32 cellular contexts compared by ENCODE assay signal in genomic region chr16:78821335-78821734, GRCh38.
"Had no signal": no experiment of that assay in that cellular context is flagged by ENCODE, and none has a peak within 500 bp of the region (broad histone marks: within the 10 kb centered on the region; RNA-seq: fewer than 3 reads in every experiment).

No MANE protein-coding gene starts in this region.

- H3K27me3 ChIP-seq: adrenal gland, body of pancreas, brain microvascular endothelial cell, breast epithelium had no signal

- H3K4me1 Mint-ChIP-seq: activated B cell treated with CpG ODN at 0.5 μM for 24 hours; activated CD4-positive, alpha-beta T cell treated with anti-CD3 and anti-CD28 coated beads, Interleukin-2, amount 10 ng/mL, durations not matched to agents 24 days and 14 days; activated naive CD8-positive, alpha-beta T cell treated with anti-CD3 and anti-CD28 coated beads for 36 hours had no signal

- H3K4me3 Mint-ChIP-seq: activated B cell treated with CpG ODN at 0.5 μM for 24 hours; activated CD4-positive, alpha-beta memory T cell treated with anti-CD3 and anti-CD28 coated beads for 36 hours; activated CD4-positive, alpha-beta T cell treated with anti-CD3 and anti-CD28 coated beads, Interleukin-2, amount 10 ng/mL, durations not matched to agents 24 days and 14 days; activated CD8-positive, alpha-beta T cell treated with anti-CD3 and anti-CD28 coated beads for 36 hours; activated naive CD4-positive, alpha-beta T cell treated with anti-CD3 and anti-CD28 coated beads for 36 hours; activated naive CD8-positive, alpha-beta T cell treated with anti-CD3 and anti-CD28 coated beads for 36 hours; activated T-cell treated with anti-CD3 and anti-CD28 coated beads, Interleukin-2, amount 50 U/mL, for 4 hours; activated T-cell treated with anti-CD3 and anti-CD28 coated beads, Interleukin-2, amount 50 U/mL, for 72 hours; activated T-helper 1 cell treated with anti-CD3 and anti-CD28 coated beads, Interleukin-12 subunit alpha, Interleukin-12 subunit beta, Interleukin-2, Interleukin-4 antibody, amounts not matched to agents 30 ng/mL and 10 ng/mL and 1 ng/mL, durations not matched to agents 14 hours and 24 hours and 36 hours; activated T-helper 17 cell treated with anti-CD3 and anti-CD28 coated beads, Interleukin-2, amount 50 U/mL, for 72 hours; T-helper 17 cell had no signal

- H3K9me3 ChIP-seq: adrenal gland, body of pancreas, breast epithelium had no signal

- H3K4me3 ChIP-seq: adrenal gland, body of pancreas, breast epithelium had no signal

- H3K27ac ChIP-seq: adrenal gland, body of pancreas, brain microvascular endothelial cell, breast epithelium, VCaP had no signal

- H3K27me3 Mint-ChIP-seq: activated B cell treated with CpG ODN at 0.5 μM for 24 hours; activated CD4-positive, alpha-beta memory T cell treated with anti-CD3 and anti-CD28 coated beads for 36 hours; activated CD4-positive, alpha-beta T cell treated with anti-CD3 and anti-CD28 coated beads, Interleukin-2, amount 10 ng/mL, durations not matched to agents 24 days and 14 days; activated CD8-positive, alpha-beta T cell treated with anti-CD3 and anti-CD28 coated beads for 36 hours; activated naive CD8-positive, alpha-beta T cell treated with anti-CD3 and anti-CD28 coated beads for 36 hours; activated T-helper 17 cell treated with anti-CD3 and anti-CD28 coated beads, Interleukin-2, amount 50 U/mL, for 72 hours; T-helper 17 cell had no signal

- ATAC-seq: activated CD8-positive, alpha-beta T cell treated with anti-CD3 and anti-CD28 coated beads for 36 hours; activated naive CD4-positive, alpha-beta T cell treated with anti-CD3 and anti-CD28 coated beads, Interleukin-2, amount 50 U/mL, for 72 hours; activated T-cell treated with anti-CD3 and anti-CD28 coated beads, Interleukin-2, amount 50 U/mL, for 4 hours; activated T-cell treated with anti-CD3 and anti-CD28 coated beads, Interleukin-2, amount 50 U/mL, for 72 hours; activated T-helper 17 cell treated with anti-CD3 and anti-CD28 coated beads, Interleukin-2, amount 50 U/mL, for 72 hours; body of pancreas; T-helper 17 cell had no signal

- DNase-seq: activated B cell treated with CpG ODN at 0.5 μM for 24 hours; activated CD4-positive, alpha-beta memory T cell treated with anti-CD3 and anti-CD28 coated beads for 36 hours; activated CD4-positive, alpha-beta T cell treated with anti-CD3 and anti-CD28 coated beads for 4 hours; activated CD4-positive, alpha-beta T cell treated with anti-CD3 and anti-CD28 coated beads, Interleukin-2, amount 10 ng/mL, durations not matched to agents 24 days and 14 days; activated CD4-positive, alpha-beta T cell treated with anti-CD3 and anti-CD28 coated beads, Interleukin-2, amount 50 U/mL, for 1 hour; activated CD4-positive, alpha-beta T cell treated with anti-CD3 and anti-CD28 coated beads, Interleukin-2, amount 50 U/mL, for 4 hours; activated CD4-positive, CD25-positive, alpha-beta regulatory T cell treated with anti-CD3 and anti-CD28 coated beads, Interleukin-2, amount 50 U/mL, for 72 hours; activated CD8-positive, alpha-beta memory T cell treated with anti-CD3 and anti-CD28 coated beads, Interleukin-2, amount 50 U/mL, for 4 hours; activated CD8-positive, alpha-beta T cell treated with anti-CD3 and anti-CD28 coated beads for 36 hours; activated effector memory CD4-positive, alpha-beta T cell treated with anti-CD3 and anti-CD28 coated beads, Interleukin-2, amount 50 U/mL, for 16 hours; activated gamma-delta T cell treated with Interleukin-2 at 50 U/mL for 16 hours; activated naive CD4-positive, alpha-beta T cell; activated naive CD4-positive, alpha-beta T cell treated with anti-CD3 and anti-CD28 coated beads for 36 hours; activated naive CD4-positive, alpha-beta T cell treated with anti-CD3 and anti-CD28 coated beads, Interleukin-2, amount 50 U/mL, for 16 hours; activated naive CD8-positive, alpha-beta T cell treated with anti-CD3 and anti-CD28 coated beads for 36 hours; activated T-cell treated with anti-CD3 and anti-CD28 coated beads for 4 hours; activated T-cell treated with anti-CD3 and anti-CD28 coated beads, Interleukin-2, amount 50 U/mL, for 1 hour; activated T-cell treated with anti-CD3 and anti-CD28 coated beads, Interleukin-2, amount 50 U/mL, for 4 hours; activated T-cell treated with anti-CD3 and anti-CD28 coated beads, Interleukin-2, amount 50 U/mL, for 72 hours; adrenal gland; amniotic stem cell; aorta; body of pancreas; brain microvascular endothelial cell; central memory CD4-positive, alpha-beta T cell; T-helper 17 cell; T-helper 9 cell had no signal

- H3K27ac Mint-ChIP-seq: activated B cell treated with CpG ODN at 0.5 μM for 24 hours; activated CD4-positive, alpha-beta memory T cell treated with anti-CD3 and anti-CD28 coated beads for 36 hours; activated CD4-positive, alpha-beta T cell treated with anti-CD3 and anti-CD28 coated beads, Interleukin-2, amount 10 ng/mL, durations not matched to agents 24 days and 14 days; activated CD8-positive, alpha-beta T cell treated with anti-CD3 and anti-CD28 coated beads for 36 hours; activated naive CD4-positive, alpha-beta T cell treated with anti-CD3 and anti-CD28 coated beads for 36 hours; activated naive CD4-positive, alpha-beta T cell treated with anti-CD3 and anti-CD28 coated beads, Interleukin-2, amount 50 U/mL, for 72 hours; activated naive CD8-positive, alpha-beta T cell treated with anti-CD3 and anti-CD28 coated beads for 36 hours; activated T-cell treated with anti-CD3 and anti-CD28 coated beads, Interleukin-2, amount 50 U/mL, for 72 hours; activated T-helper 1 cell treated with anti-CD3 and anti-CD28 coated beads, Interleukin-12 subunit alpha, Interleukin-12 subunit beta, Interleukin-2, Interleukin-4 antibody, amounts not matched to agents 30 ng/mL and 10 ng/mL and 1 ng/mL, durations not matched to agents 14 hours and 24 hours and 36 hours; activated T-helper 17 cell treated with anti-CD3 and anti-CD28 coated beads, Interleukin-2, amount 50 U/mL, for 72 hours; T-helper 17 cell had no signal

- H3K36me3 ChIP-seq: adrenal gland, brain microvascular endothelial cell, breast epithelium had no signal

- H3K9me3 Mint-ChIP-seq: activated B cell treated with CpG ODN at 0.5 μM for 24 hours; activated CD4-positive, alpha-beta memory T cell treated with anti-CD3 and anti-CD28 coated beads for 36 hours; activated CD4-positive, alpha-beta T cell treated with anti-CD3 and anti-CD28 coated beads, Interleukin-2, amount 10 ng/mL, durations not matched to agents 24 days and 14 days; activated CD8-positive, alpha-beta T cell treated with anti-CD3 and anti-CD28 coated beads for 36 hours; activated T-cell treated with anti-CD3 and anti-CD28 coated beads, Interleukin-2, amount 50 U/mL, for 4 hours; activated T-helper 1 cell treated with anti-CD3 and anti-CD28 coated beads, Interleukin-12 subunit alpha, Interleukin-12 subunit beta, Interleukin-2, Interleukin-4 antibody, amounts not matched to agents 30 ng/mL and 10 ng/mL and 1 ng/mL, durations not matched to agents 14 hours and 24 hours and 36 hours; activated T-helper 17 cell treated with anti-CD3 and anti-CD28 coated beads, Interleukin-2, amount 50 U/mL, for 72 hours had no signal
